Comparison of ENCODE assay signal across 3 cellular contexts in the genomic region with DNA sequence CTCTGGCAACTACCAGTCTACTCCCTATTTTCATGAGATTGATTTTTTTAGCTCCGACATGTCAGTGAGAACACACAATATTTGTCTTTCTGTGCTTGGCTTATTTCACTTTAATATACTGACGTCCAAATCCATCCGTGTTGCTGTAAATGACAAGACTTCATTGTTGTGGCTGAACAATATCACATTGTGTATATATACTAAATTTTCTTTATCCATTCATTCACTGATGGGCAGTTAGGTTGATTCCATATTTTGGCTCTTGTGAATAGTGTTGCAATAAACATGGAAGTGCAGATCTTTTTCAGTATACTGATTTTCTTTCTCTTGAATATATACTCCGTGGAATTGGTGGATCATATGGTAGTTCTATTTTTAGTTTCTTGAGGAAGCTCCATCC.
"Had no signal": no experiment of that assay in that cellular context is flagged by ENCODE, and none has a peak within 500 bp of the region (broad histone marks: within the 10 kb centered on the region; RNA-seq: fewer than 3 reads in every experiment).

No MANE protein-coding gene starts in this region.

- DNase-seq: GDM1, GF-D8 had no signal

- H3K4me3 ChIP-seq: GM12878 had no signal

- ATAC-seq: GM12878 had no signal
